In genomic region chr3:170364965-170365364, GRCh38 we compare ENCODE assay signal across 16 cellular contexts. TPM values are rescaled to one million over a fixed set of nuclear protein-coding genes. Genes with fewer than 3 reads are reported as not detected.
A peak's percentile ranks its signal among the peaks of the same experiment; 100 is the strongest.
DNase-seq lines count a peak whose midpoint lies in the region; ATAC-seq, FAIRE-seq and TF ChIP-seq lines count a peak whose summit lies in the region.
"Had no signal": no experiment of that assay in that cellular context is flagged by ENCODE, and none has a peak within 500 bp of the region (broad histone marks: within the 10 kb centered on the region; RNA-seq: fewer than 3 reads in every experiment).

No MANE protein-coding gene starts in this region.

- H3K36me3 ChIP-seq in OCI-LY7 (ENCODE audit: insufficient read depth, low read length) (peaks cover 87% of the 10 kb centered on the region), neural cell (ENCODE audit: insufficient read depth, low read length) (peaks cover 6% of the 10 kb centered on the region), esophagus squamous epithelium (peaks cover 0 to 47% (median 0%) of the 10 kb centered on the region in 3 donors), BE2C (peaks cover 53% of the 10 kb centered on the region)

- no peak for TF ChIP-seq CTCF in OCI-LY7 (conservative IDR thresholded peaks at IDR 0.05; ENCODE audit: low read length)
- no peak for TF ChIP-seq CTCF in endothelial cell (IDR thresholded peaks at IDR 0.05; ENCODE audit: unreplicated experiment)
- no peak for TF ChIP-seq CTCF in neural cell (IDR thresholded peaks at IDR 0.05; ENCODE audit: poor library complexity, severe bottlenecking)
- TF ChIP-seq CTCF in esophagus squamous epithelium (IDR thresholded peaks at IDR 0.05): no peak
- TF ChIP-seq CTCF in BE2C (IDR thresholded peaks at IDR 0.05; ENCODE audit: low read depth, low read length): no peak

- no peak for TF ChIP-seq POLR2A in GM12891 (IDR thresholded peaks at IDR 0.05; ENCODE audit: low read depth, low read length)
- no peak for TF ChIP-seq POLR2A in esophagus squamous epithelium (IDR thresholded peaks at IDR 0.05)

- POLR2A ChIA-PET in OCI-LY7 (lab: Charles Lee) (interaction anchor here (0.6 to 2.2 kb wide), 3 partner anchors 9 to 1956 kb away, joined by 3 to 7 read pairs (median 4); no protein-coding TSS in a partner anchor), HEK293T (lab: Yijun Ruan, JAX) (no interaction called here)

- ATAC-seq in GM21381 (IDR thresholded peaks at IDR 0.05; ENCODE audit: unreplicated experiment): no peak
- ATAC-seq: left colon, Right ventricle myocardium inferior, T-cell had no signal

- no peak overlapping the region for H3K9ac ChIP-seq in neural cell (ENCODE audit: low read length)

- no peak for TF ChIP-seq RAD21 in neural cell (conservative IDR thresholded peaks at IDR 0.05)

- peaks cover 23% of the 10 kb centered on the region for H3K4me1 Mint-ChIP-seq in endothelial cell (ENCODE audit: unreplicated experiment)

- peaks cover 66% of the 10 kb centered on the region for H3K4me1 ChIP-seq in OCI-LY7 (ENCODE audit: insufficient read depth, low read length, poor library complexity, severe bottlenecking)
- H3K4me1 ChIP-seq in esophagus squamous epithelium: peaks cover 0 to 47% (median 5%) of the 10 kb centered on the region in 3 donors
- H3K4me1 ChIP-seq in BE2C: no peaks in the 10 kb centered on the region

- H4K20me1 ChIP-seq in OCI-LY7 (ENCODE audit: insufficient read depth, low read length) (peaks cover 15% of the 10 kb centered on the region; the same call in 1 of the 2 replicates), neural cell (ENCODE audit: insufficient read depth) (no peaks in the 10 kb centered on the region)

- peaks cover 100% of the 10 kb centered on the region for H3K79me2 ChIP-seq in OCI-LY7 (ENCODE audit: insufficient read depth, low read depth, low read length)
- H3K79me2 ChIP-seq in neural cell (replicated peaks; ENCODE audit: insufficient read depth, low read length): peaks cover 69% of the 10 kb centered on the region

- H3K4me3 Mint-ChIP-seq in endothelial cell (ENCODE audit: unreplicated experiment): peak overlapping the region; percentile 31

- DNase-seq in GM12891 (ENCODE audit: insufficient read length, low spot score) (no peak), OCI-LY7 (ENCODE audit: low spot score) (no peak), endothelial cell (ENCODE audit: low spot score) (no peak), esophagus squamous epithelium (lab: John Stamatoyannopoulos, UW) (no peak), BE2C (no peak), HEK293T (ENCODE audit: extremely low spot score) (no peak)
- DNase-seq: activated naive CD4-positive, alpha-beta T cell; CD8-positive, alpha-beta memory T cell; left colon; NCI-H510A; stimulated activated CD4-positive, alpha-beta T cell treated with anti-CD3 and anti-CD28 coated beads, Interleukin-12 subunit alpha, Interleukin-12 subunit beta, amount 100 ng/mL, for 4 hours; T-cell had no signal

- 73 to 88% methylated on average over 4 of the region's 4 CpGs for WGBS in esophagus squamous epithelium, 2 donors

- H3K27ac Mint-ChIP-seq in endothelial cell (ENCODE audit: unreplicated experiment): no peak overlapping the region

- no peaks in the 10 kb centered on the region for H3K9me3 Mint-ChIP-seq in endothelial cell (ENCODE audit: unreplicated experiment)
- H3K9me3 Mint-ChIP-seq: CD8-positive, alpha-beta memory T cell had no signal

- H3K27me3 Mint-ChIP-seq in endothelial cell (ENCODE audit: unreplicated experiment): peaks cover 3% of the 10 kb centered on the region
- H3K27me3 Mint-ChIP-seq: CD8-positive, alpha-beta memory T cell; T-cell had no signal

- peak; percentile 66 for FAIRE-seq in GM12891 (lab: Jason Lieb, UNC)
- FAIRE-seq: colon had no signal

- H3K27me3 ChIP-seq in neural cell (ENCODE audit: insufficient read depth, low read depth, low read length) (no peaks in the 10 kb centered on the region), esophagus squamous epithelium (no peaks in the 10 kb centered on the region), BE2C (no peaks in the 10 kb centered on the region)

- H3K9me2 ChIP-seq in OCI-LY7 (ENCODE audit: insufficient read depth, low read length) (no peaks in the 10 kb centered on the region), neural cell (ENCODE audit: insufficient read depth, low read length) (no peaks in the 10 kb centered on the region)

- H3K4me3 ChIP-seq in OCI-LY7 (ENCODE audit: low read depth, low read length, poor library complexity, severe bottlenecking) (peak overlapping the region; percentile 97), neural cell (ENCODE audit: low read length) (peak overlapping the region; percentile 39), esophagus squamous epithelium (no peak overlapping the region), BE2C (ENCODE audit: low read depth, low read length) (no peak overlapping the region)

- H3F3A ChIP-seq in neural cell (ENCODE audit: insufficient read depth, low read length, poor library complexity, severe bottlenecking): no peaks in the 10 kb centered on the region

- no peak for TF ChIP-seq EP300 in neural cell (conservative IDR thresholded peaks at IDR 0.05; ENCODE audit: poor library complexity, severe bottlenecking)

- BruUV-seq in OCI-LY7 (replicated peaks; lab: Mats Ljungman, UMichigan): no TSS peak

- peak overlapping the region; percentile 56 for H3K27ac ChIP-seq in OCI-LY7 (ENCODE audit: low read depth, low read length, poor library complexity, severe bottlenecking)
- H3K27ac ChIP-seq in neural cell (ENCODE audit: low read length): no peak overlapping the region
- no peak overlapping the region for H3K27ac ChIP-seq in esophagus squamous epithelium

- peaks cover 31% of the 10 kb centered on the region for H3K36me3 Mint-ChIP-seq in endothelial cell (ENCODE audit: low read depth, unreplicated experiment)

- CTCF ChIA-PET in OCI-LY7 (lab: Charles Lee; ENCODE audit: unreplicated experiment): no interaction called here
- CTCF ChIA-PET in HEK293T (lab: Yijun Ruan, JAX): no interaction called here

- H3K4me2 ChIP-seq in OCI-LY7 (ENCODE audit: low read length) (peak overlapping the region; percentile 75), neural cell (ENCODE audit: low read length) (no peak overlapping the region)

- no peak overlapping the region for H2AFZ ChIP-seq in OCI-LY7 (ENCODE audit: low read length)
- no peak overlapping the region for H2AFZ ChIP-seq in neural cell (ENCODE audit: low read depth, low read length)

- intact Hi-C loops in OCI-LY7 (cut with micrococcal nuclease; ENCODE audit: unreplicated experiment) (loop anchor here (5.0 kb wide), 1 partner anchor 183 kb away; the partner anchor contains the start of gene PHC3), esophagus squamous epithelium (cut with DNase I) (no loop called here)

- H3K9me3 ChIP-seq in OCI-LY7 (ENCODE audit: low read length) (no peaks in the 10 kb centered on the region), neural cell (ENCODE audit: low read length) (no peaks in the 10 kb centered on the region), esophagus squamous epithelium (no peaks in the 10 kb centered on the region), BE2C (no peaks in the 10 kb centered on the region)

TF ChIP-seq in GM12891, 5 proteins besides CTCF, POLR2A, EP300 and RAD21:
- TF ChIP-seq TAF1 (IDR thresholded peaks at IDR 0.05; ENCODE audit: low read depth, low read length) (no peak), PAX5 (IDR thresholded peaks at IDR 0.05; ENCODE audit: insufficient read depth, low read length, severe bottlenecking) (no peak), SPI1 (IDR thresholded peaks at IDR 0.05; ENCODE audit: low read depth, low read length) (no peak), POU2F2 (IDR thresholded peaks at IDR 0.05; ENCODE audit: low read depth, low read length) (no peak), POLR2AphosphoS5 (IDR thresholded peaks at IDR 0.05; ENCODE audit: low read depth, low read length) (no peak)

TF ChIP-seq in HEK293T, 16 proteins besides CTCF, POLR2A, EP300 and RAD21:
- no peak for TF ChIP-seq ZNF384 (IDR thresholded peaks at IDR 0.05)
- TF ChIP-seq SP1 (IDR thresholded peaks at IDR 0.05): no peak

RNA-seq across cellular contexts. Expression of gene SKIL, which starts 7.5 kb away (rescaled TPM):
- polyA plus RNA-seq in GM12891 (2012; ENCODE audit: low read depth, missing spikeins): 4.0 TPM
- 60.9 and 82.6 TPM in 2 replicates for total RNA-seq in OCI-LY7 (2014; rRNA removed; shearing (Covaris generic))
- total RNA-seq in OCI-LY7 (2022): 86.3 and 94.5 TPM in 2 replicates
- 89.0 TPM for total RNA-seq in endothelial cell (ENCODE audit: unreplicated experiment)
- polyA plus RNA-seq in neural cell: 32.6 and 36.9 TPM in 2 replicates
- 176 and 194 TPM in 2 replicates for polyA minus RNA-seq in neural cell
- total RNA-seq in esophagus squamous epithelium: 10 to 100 TPM; 15.0 to 26.1 (median 24.8) TPM
- polyA plus RNA-seq in BE2C (2012; ENCODE audit: insufficient read depth, insufficient read length, low read depth): 11.9 TPM

RNA-seq across cellular contexts. Expression of gene CLDN11, which starts 53.7 kb away (rescaled TPM):
- polyA plus RNA-seq in GM12891 (2012; ENCODE audit: low read depth, missing spikeins): 0.22 TPM
- 0.32 and 1.0 TPM in 2 replicates for total RNA-seq in OCI-LY7 (2014; rRNA removed; shearing (Covaris generic))
- 0.33 and 0.34 TPM in 2 replicates for total RNA-seq in OCI-LY7 (2022)
- 1.8 TPM for total RNA-seq in endothelial cell (ENCODE audit: unreplicated experiment)
- polyA plus RNA-seq in neural cell: 0.98 TPM in 1 of 2 replicates, not detected in the other
- polyA minus RNA-seq in neural cell: 0.23 TPM in 1 of 2 replicates, not detected in the other
- 1 to 10 TPM in 3 of 4 donors, under 1 TPM in 1; 0.57 to 5.5 (median 1.7) TPM for total RNA-seq in esophagus squamous epithelium
- not detected for polyA plus RNA-seq in BE2C (2012; ENCODE audit: insufficient read depth, insufficient read length, low read depth)
- polyA plus RNA-seq: CD8-positive, alpha-beta memory T cell had no signal

Comparison
In these comparisons a context has a peak if more than half of its experiments do, and no peak if none do; other contexts are left out.
1. H3K4me3 ChIP-seq: peak in OCI-LY7 (single experiment) and neural cell (single experiment); none in esophagus squamous epithelium (0 of 4) and BE2C (single experiment).